ENCODE assay signal across 8 cellular contexts in the genomic region with DNA sequence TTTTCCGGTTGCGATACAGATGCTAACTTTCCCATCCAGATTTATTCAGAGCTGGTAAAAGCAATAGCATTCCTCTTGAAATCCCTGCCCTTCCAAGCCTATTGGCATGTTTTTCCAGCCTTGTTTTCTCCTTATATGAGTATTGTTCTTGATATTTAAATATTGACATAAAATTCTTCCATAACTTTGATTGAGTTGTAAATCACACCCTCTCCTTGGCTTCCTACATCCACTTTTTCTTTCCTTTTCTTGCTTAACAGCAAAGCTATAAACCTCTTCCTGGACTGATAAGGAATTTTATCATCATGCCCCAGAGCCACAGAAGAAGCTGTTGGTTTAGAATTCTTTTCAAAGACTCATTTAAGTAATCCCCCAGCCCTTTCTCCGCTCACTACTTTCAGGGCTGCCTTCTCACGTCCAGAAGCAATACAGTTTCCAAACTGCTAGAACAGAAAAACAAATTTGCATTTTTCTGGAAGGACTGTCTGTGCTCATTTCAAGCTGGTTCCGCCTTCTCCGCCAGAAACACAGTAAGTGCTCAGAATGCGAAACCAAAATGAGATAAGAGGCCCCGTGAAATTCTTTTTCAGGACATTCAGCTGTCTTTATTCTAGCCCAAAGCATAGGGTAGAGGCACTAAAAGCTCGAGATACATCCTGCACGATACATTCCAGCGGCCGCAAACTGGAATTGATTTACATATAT. TPM values are rescaled to one million over a fixed set of nuclear protein-coding genes. Genes with fewer than 3 reads are reported as not detected.
DNase-seq lines count a peak whose midpoint lies in the region; ATAC-seq and TF ChIP-seq lines count a peak whose summit lies in the region.

No MANE protein-coding gene starts in this region.

- H3K27ac ChIP-seq in A673 (ENCODE audit: low read depth, low read length, poor library complexity, severe bottlenecking) (no peak overlapping the region), lung (ENCODE audit: low read depth in 1 of 2, low read length in 1 of 2) (peak overlapping the region in 1 of 2 donors; percentile 82)

- peak overlapping the region; percentile 87 to 92 (median 91) for H3K4me3 Mint-ChIP-seq in brain

- H3K27ac Mint-ChIP-seq in brain, result peak overlapping the region; percentile 82 to 90 (median 84)

- BruUV-seq in A673 (replicated peaks; lab: Mats Ljungman, UMichigan), result no TSS peak

- H3K4me3 ChIP-seq in A673 (ENCODE audit: low read depth, low read length, poor library complexity, severe bottlenecking) (peak overlapping the region; percentile 55), lung (peak overlapping the region; percentile 55)

- H3K9me3 ChIP-seq in A673 (ENCODE audit: low read depth, low read length, poor library complexity, severe bottlenecking) (no peaks in the 10 kb centered on the region), lung (ENCODE audit: control insufficient read depth in 2 of 2, insufficient read depth in 1 of 2, low read length in 1 of 2) (peaks cover 0 to 3% of the 10 kb centered on the region in 2 donors)

- POLR2A ChIA-PET in A673 (lab: Charles Lee; ENCODE audit: low non-redundant PET), result no interaction called here

- 1 to 26% methylated on average over 12 of the region's 12 CpGs for WGBS in lung, 2 donors

- peaks cover 4% of the 10 kb centered on the region for H3K27me3 Mint-ChIP-seq in brain

- CTCF ChIA-PET in A673 (lab: Charles Lee), result no interaction called here

- H3K36me3 Mint-ChIP-seq in brain, result no peaks in the 10 kb centered on the region

- intact Hi-C loops in A673 (cut with micrococcal nuclease; ENCODE audit: unreplicated experiment), result loop anchor here (5.0 to 10.0 kb wide), 2 partner anchors 285 to 427 kb away; no protein-coding TSS in a partner anchor

- H3K4me1 ChIP-seq in A673 (ENCODE audit: insufficient read depth, low read length, poor library complexity, severe bottlenecking), result no peaks in the 10 kb centered on the region
- H3K4me1 ChIP-seq in lung (ENCODE audit: control insufficient read depth in 2 of 2, insufficient read depth in 2 of 2, low read length in 2 of 2), result peaks cover 0 to 1% of the 10 kb centered on the region in 2 donors

- DNase-seq in A673 (ENCODE audit: low spot score) (peak; percentile 16), lung (ENCODE audit: low spot score) (no peak), HUDEP-2 (lab: John Stamatoyannopoulos, UW; ENCODE audit: unreplicated experiment in 76 of 76) (no peak), amniotic stem cell (lab: John Stamatoyannopoulos, UW) (no peak), COLO668 (lab: John Stamatoyannopoulos, UW; ENCODE audit: unreplicated experiment) (no peak)

- H3K27me3 ChIP-seq in A673 (replicated peaks; ENCODE audit: insufficient read depth, low read depth, low read length, poor library complexity) (no peaks in the 10 kb centered on the region), lung (ENCODE audit: control insufficient read depth, insufficient read depth) (no peaks in the 10 kb centered on the region)

- H3K9me3 Mint-ChIP-seq in brain, result peaks cover 0 to 11% (median 0%) of the 10 kb centered on the region in 5 experiments

- TF ChIP-seq CTCF in A673 (conservative IDR thresholded peaks at IDR 0.05; ENCODE audit: low read depth, low read length) (no peak), brain (conservative IDR thresholded peaks at IDR 0.05) (no peak), lung (IDR thresholded peaks at IDR 0.05; ENCODE audit: control extremely low read depth, extremely low read depth) (no peak)

- H3K36me3 ChIP-seq in A673 (ENCODE audit: insufficient read depth, low read length, poor library complexity, severe bottlenecking) (no peaks in the 10 kb centered on the region), lung (ENCODE audit: control insufficient read depth in 2 of 2, insufficient read depth in 2 of 2, low read length in 2 of 2) (no peaks in the 10 kb centered on the region)

- H3K4me1 Mint-ChIP-seq in brain, result peaks cover 64% of the 10 kb centered on the region

- peak; percentile 24 for ATAC-seq in HG02610 (IDR thresholded peaks at IDR 0.05; ENCODE audit: unreplicated experiment)
- peak; percentile 15 for ATAC-seq in lung (ENCODE audit: insufficient read depth, low FRiP score)
- ATAC-seq in HG03442 (IDR thresholded peaks at IDR 0.05; ENCODE audit: unreplicated experiment), result no peak

RNA-seq across cellular contexts. Expression of a gene that starts 0.9 kb away (rescaled TPM):
- total RNA-seq in A673 (2021), result 5.6 and 7.0 TPM in 2 replicates
- 7.4 TPM for polyA plus RNA-seq in brain (ENCODE audit: insufficient read depth, low read depth, low replicate concordance)
- 10 to 100 TPM; 20.6 to 25.8 TPM for total RNA-seq in lung
- 1 to 10 TPM; 4.3 to 5.2 TPM for polyA plus RNA-seq in lung
